ENCODE assay signal across 10 cellular contexts in genomic region chr19:33376423-33376822, GRCh38. TPM values are rescaled to one million over a fixed set of nuclear protein-coding genes. Genes with fewer than 3 reads are reported as not detected.
DNase-seq lines count a peak whose midpoint lies in the region; ATAC-seq and TF ChIP-seq lines count a peak whose summit lies in the region.
"Had no signal": no experiment of that assay in that cellular context is flagged by ENCODE, and none has a peak within 500 bp of the region (broad histone marks: within the 10 kb centered on the region; RNA-seq: fewer than 3 reads in every experiment).

No MANE protein-coding gene starts in this region.

- DNase-seq in SJSA1 (ENCODE audit: low read depth in 1 of 2, low spot score in 2 of 2) (peak; percentile 85 to 92), foreskin fibroblast (peak; percentile 84 to 94), pulmonary artery endothelial cell (ENCODE audit: low read depth, low spot score) (peak; percentile 73), OCI-M1 (lab: John Stamatoyannopoulos, UW) (no peak), DMS53 treated with DMSO at 0.1 percent for 48 hours (lab: John Stamatoyannopoulos, UW; ENCODE audit: unreplicated experiment) (no peak)
- DNase-seq in stimulated activated CD4-positive, alpha-beta T cell treated with anti-CD3 and anti-CD28 coated beads, Interleukin-2, amount 100 ng/mL, for 24 hours: no peak
- DNase-seq: KBM-7, naive B cell had no signal

- H3F3A ChIP-seq in DOHH2 (ENCODE audit: control insufficient read depth, insufficient read depth): peaks cover 8% of the 10 kb centered on the region; the same call in 1 of the 2 replicates

- H3K27me3 ChIP-seq in DOHH2 (ENCODE audit: control insufficient read depth, low read length) (peaks cover 2% of the 10 kb centered on the region; the same call in 1 of the 2 replicates), SJSA1 (replicated peaks) (no peaks in the 10 kb centered on the region)

- peaks cover 75% of the 10 kb centered on the region for H3K79me2 ChIP-seq in DOHH2 (ENCODE audit: control insufficient read depth, low read length)

- peak overlapping the region; percentile 91 for H3K4me2 ChIP-seq in DOHH2 (ENCODE audit: low read length)

- H3K4me3 ChIP-seq in DOHH2 (ENCODE audit: low read length): no peak overlapping the region
- H3K4me3 ChIP-seq in SJSA1: no peak overlapping the region
- no peak overlapping the region for H3K4me3 ChIP-seq in foreskin fibroblast (ENCODE audit: low read depth in 1 of 2, low read length in 2 of 2)

- H3K27ac ChIP-seq in DOHH2 (ENCODE audit: low read depth, low read length): no peak overlapping the region
- peak overlapping the region; percentile 66 for H3K27ac ChIP-seq in SJSA1

- H4K20me1 ChIP-seq in DOHH2 (ENCODE audit: control insufficient read depth, insufficient read depth, low read depth, low read length): peaks cover 69% of the 10 kb centered on the region

- H3K9me3 ChIP-seq in DOHH2 (ENCODE audit: control insufficient read depth, insufficient read depth, low read length) (no peaks in the 10 kb centered on the region), SJSA1 (replicated peaks) (peaks cover 3% of the 10 kb centered on the region; the same call in 1 of the 2 replicates)

- no peaks in the 10 kb centered on the region for H3K9me2 ChIP-seq in DOHH2 (replicated peaks; ENCODE audit: control insufficient read depth, low read length)

- H3K4me1 ChIP-seq in DOHH2 (ENCODE audit: control insufficient read depth, low read length) (peaks cover 40% of the 10 kb centered on the region), SJSA1 (replicated peaks) (peaks cover 50% of the 10 kb centered on the region)

- TF ChIP-seq CTCF in DOHH2 (IDR thresholded peaks at IDR 0.05; ENCODE audit: low read depth, low read length, poor library complexity, severe bottlenecking) (no peak), foreskin fibroblast (IDR thresholded peaks at IDR 0.05; ENCODE audit: low read depth, low read length) (no peak)

- ATAC-seq in HG03457 (IDR thresholded peaks at IDR 0.05; ENCODE audit: unreplicated experiment): no peak

- H3K36me3 ChIP-seq in DOHH2 (ENCODE audit: control insufficient read depth, low read length): peaks cover 59% of the 10 kb centered on the region
- peaks cover 41% of the 10 kb centered on the region for H3K36me3 ChIP-seq in SJSA1

RNA-seq across cellular contexts. Expression of gene CEBPG, which starts 2.9 kb away (rescaled TPM):
- 55.5 and 58.9 TPM in 2 replicates for total RNA-seq in SJSA1 (2014; rRNA removed; shearing (Covaris generic))
- 31.3 and 37.5 TPM in 2 replicates for total RNA-seq in pulmonary artery endothelial cell

Comparison
In these comparisons a context has a peak if more than half of its experiments do, and no peak if none do; other contexts are left out.
1. DNase-seq: peak in SJSA1 (2 of 2), foreskin fibroblast (2 of 2) and pulmonary artery endothelial cell (single experiment); none in stimulated activated CD4-positive, alpha-beta T cell treated with anti-CD3 and anti-CD28 coated beads, Interleukin-2, amount 100 ng/mL, for 24 hours (0 of 2), OCI-M1 (single experiment) and DMS53 treated with DMSO at 0.1 percent for 48 hours (single experiment).